In genomic region chr5:73363911-73364730, GRCh38 we compare ENCODE assay signal across 1 cellular context.
TF ChIP-seq lines count a peak whose summit lies in the region.

No MANE protein-coding gene starts in this region.

TF ChIP-seq in IMR-90, 13 proteins besides CTCF, POLR2A, EP300 and RAD21 (continued from another document):
- TF ChIP-seq, protein P1, sequence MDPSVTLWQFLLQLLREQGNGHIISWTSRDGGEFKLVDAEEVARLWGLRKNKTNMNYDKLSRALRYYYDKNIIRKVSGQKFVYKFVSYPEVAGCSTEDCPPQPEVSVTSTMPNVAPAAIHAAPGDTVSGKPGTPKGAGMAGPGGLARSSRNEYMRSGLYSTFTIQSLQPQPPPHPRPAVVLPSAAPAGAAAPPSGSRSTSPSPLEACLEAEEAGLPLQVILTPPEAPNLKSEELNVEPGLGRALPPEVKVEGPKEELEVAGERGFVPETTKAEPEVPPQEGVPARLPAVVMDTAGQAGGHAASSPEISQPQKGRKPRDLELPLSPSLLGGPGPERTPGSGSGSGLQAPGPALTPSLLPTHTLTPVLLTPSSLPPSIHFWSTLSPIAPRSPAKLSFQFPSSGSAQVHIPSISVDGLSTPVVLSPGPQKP (IDR thresholded peaks at IDR 0.05; ENCODE audit: borderline replicate concordance, low read depth, low read length), result no peak
